ENCODE assay signal across 11 cellular contexts in genomic region chr12:94172031-94172430, GRCh38. TPM values are rescaled to one million over a fixed set of nuclear protein-coding genes. Genes with fewer than 3 reads are reported as not detected.
DNase-seq lines count a peak whose midpoint lies in the region; ATAC-seq and TF ChIP-seq lines count a peak whose summit lies in the region.
"Had no signal": no experiment of that assay in that cellular context is flagged by ENCODE, and none has a peak within 500 bp of the region (broad histone marks: within the 10 kb centered on the region; RNA-seq: fewer than 3 reads in every experiment).

No MANE protein-coding gene starts in this region.

- no CpG with 5 or more reads among the region's 5 CpGs for WGBS in trophoblast cell (ENCODE audit: extremely low coverage, insufficient coverage, insufficient read length)

- H3K9me3 ChIP-seq in CD4-positive, alpha-beta T cell (ENCODE audit: control insufficient read depth, low read length) = no peaks in the 10 kb centered on the region
- H3K9me3 ChIP-seq in trophoblast cell (ENCODE audit: insufficient read depth, low read depth, low read length) (peaks cover 1% of the 10 kb centered on the region), vagina (no peaks in the 10 kb centered on the region)

- no peak overlapping the region for H3K18ac ChIP-seq in trophoblast cell (ENCODE audit: low read length)

- H3K9me3 Mint-ChIP-seq in CD4-positive, alpha-beta T cell = no peaks in the 10 kb centered on the region

- no peak for TF ChIP-seq CTCF in CD4-positive, alpha-beta T cell (IDR thresholded peaks at IDR 0.05)
- TF ChIP-seq CTCF in vagina (IDR thresholded peaks at IDR 0.05) = no peak

- peak overlapping the region; percentile 16 for H3K14ac ChIP-seq in trophoblast cell (ENCODE audit: low read length)

- H3K4me2 ChIP-seq in trophoblast cell (ENCODE audit: low read length) = peak overlapping the region; percentile 13

- POLR2A ChIA-PET in CD4-positive, alpha-beta T cell (lab: Charles Lee) = no interaction called here

- peaks cover 11% of the 10 kb centered on the region for H3K79me1 ChIP-seq in trophoblast cell (ENCODE audit: low read length)

- peak overlapping the region; percentile 61 for H2BK5ac ChIP-seq in trophoblast cell (ENCODE audit: low read depth, low read length, poor library complexity)

- CTCF ChIA-PET in CD4-positive, alpha-beta T cell (lab: Charles Lee) = no interaction called here

- peak overlapping the region; percentile 61 for H2BK120ac ChIP-seq in trophoblast cell (ENCODE audit: insufficient read depth, low read length, poor library complexity)

- no peak overlapping the region for H2AK5ac ChIP-seq in trophoblast cell (ENCODE audit: low read length)

- DNase-seq in CD4-positive, alpha-beta T cell = peak in 1 of 10 experiments; percentile 9
- DNase-seq in MV-4-11 (lab: John Stamatoyannopoulos, UW) (peak; percentile 59), amniotic epithelial cell (ENCODE audit: low read depth) (peak; percentile 88), trophoblast cell (peak in 1 of 2 donors; percentile 27), vagina (ENCODE audit: extremely low spot score in 2 of 2) (no peak), G401 (ENCODE audit: low spot score) (no peak), HuH-7.5 (ENCODE audit: low spot score) (no peak)
- DNase-seq: glutamatergic neuron, KG1 had no signal

- no peaks in the 10 kb centered on the region for H3K36me3 Mint-ChIP-seq in CD4-positive, alpha-beta T cell (ENCODE audit: low read depth)

- no peak overlapping the region for H3K27ac ChIP-seq in CD4-positive, alpha-beta T cell (ENCODE audit: low read depth, low read length)
- H3K27ac ChIP-seq in trophoblast cell (ENCODE audit: low read depth, low read length) (peak overlapping the region; percentile 58), vagina (no peak overlapping the region)
- H3K27ac ChIP-seq: VCaP had no signal

- H3K4me1 ChIP-seq in trophoblast cell (ENCODE audit: control insufficient read depth in 1 of 2, insufficient read depth in 2 of 2, low read length in 2 of 2) (peaks cover 16 to 20% of the 10 kb centered on the region in 2 experiments), vagina (no peaks in the 10 kb centered on the region)

- in situ Hi-C loops in G401 (cut with HindIII; ENCODE audit: low sequenced_read_pairs) = no loop called here

- H3K79me2 ChIP-seq in trophoblast cell (ENCODE audit: control insufficient read depth, insufficient read depth, low read length, poor library complexity) = no peaks in the 10 kb centered on the region

- H3K4me3 Mint-ChIP-seq in CD4-positive, alpha-beta T cell = no peak overlapping the region

- H3K27me3 ChIP-seq in CD4-positive, alpha-beta T cell (ENCODE audit: control insufficient read depth, insufficient read depth, low read length) = no peaks in the 10 kb centered on the region
- H3K27me3 ChIP-seq in trophoblast cell (ENCODE audit: insufficient read depth, low read length) (no peaks in the 10 kb centered on the region), vagina (no peaks in the 10 kb centered on the region)

- H3K27me3 Mint-ChIP-seq in CD4-positive, alpha-beta T cell = no peaks in the 10 kb centered on the region

- intact Hi-C loops in CD4-positive, alpha-beta T cell (cut with DNase I, micrococcal nuclease) = no loop called here
- intact Hi-C loops in vagina (cut with DNase I) = no loop called here

- no peak overlapping the region for H3K4me3 ChIP-seq in trophoblast cell (ENCODE audit: low read depth, low read length)
- no peak overlapping the region for H3K4me3 ChIP-seq in vagina

- H4K91ac ChIP-seq in trophoblast cell (ENCODE audit: low read depth, low read length) = peak overlapping the region; percentile 56

- H2BK12ac ChIP-seq in trophoblast cell (ENCODE audit: low read length) = peak overlapping the region; percentile 77

- H4K12ac ChIP-seq in trophoblast cell (ENCODE audit: low read depth, low read length) = no peak overlapping the region

- no peak overlapping the region for H3K27ac Mint-ChIP-seq in CD4-positive, alpha-beta T cell

- H3K4ac ChIP-seq in trophoblast cell (ENCODE audit: low read depth, low read length) = no peak overlapping the region

- H3K4me1 Mint-ChIP-seq in CD4-positive, alpha-beta T cell (ENCODE audit: low read depth) = peaks cover 62% of the 10 kb centered on the region

- peak; percentile 24 for ATAC-seq in CD4-positive, alpha-beta T cell (ENCODE audit: poor library complexity)
- ATAC-seq in GM21423 (IDR thresholded peaks at IDR 0.05; ENCODE audit: unreplicated experiment) = no peak

- no peak overlapping the region for H3K23ac ChIP-seq in trophoblast cell (ENCODE audit: low read length)

- H2AFZ ChIP-seq in trophoblast cell (ENCODE audit: insufficient read depth, low read length, poor library complexity) = no peak overlapping the region

- no peak overlapping the region for H3K9ac ChIP-seq in trophoblast cell (ENCODE audit: low read length)

- H3K36me3 ChIP-seq in trophoblast cell (ENCODE audit: control insufficient read depth in 1 of 2, insufficient read depth in 2 of 2, low read length in 2 of 2) = no peaks in the 10 kb centered on the region
- H3K36me3 ChIP-seq in vagina = no peaks in the 10 kb centered on the region

- TF ChIP-seq POLR2A in vagina (IDR thresholded peaks at IDR 0.05) = no peak

- H4K8ac ChIP-seq in trophoblast cell (ENCODE audit: low read depth, low read length) = no peak overlapping the region

RNA-seq across cellular contexts. Expression of gene PLXNC1, which starts 23.7 kb away (rescaled TPM):
- 1 to 10 TPM; 5.2 to 5.3 TPM for total RNA-seq in CD4-positive, alpha-beta T cell
- 0.21 and 0.22 TPM in 2 replicates for polyA plus RNA-seq in trophoblast cell (2013)
- total RNA-seq in vagina = 14.2 TPM
- total RNA-seq in G401 (2014; rRNA removed; shearing (Covaris generic)) = not detected in 2 replicates

Comparison
In these comparisons a context has a peak if more than half of its experiments do, and no peak if none do; other contexts are left out.
1. DNase-seq: peak in MV-4-11 (single experiment) and amniotic epithelial cell (single experiment); none in vagina (0 of 2), G401 (single experiment) and HuH-7.5 (single experiment).